3 cellular contexts compared by ENCODE assay signal in the genomic region with DNA sequence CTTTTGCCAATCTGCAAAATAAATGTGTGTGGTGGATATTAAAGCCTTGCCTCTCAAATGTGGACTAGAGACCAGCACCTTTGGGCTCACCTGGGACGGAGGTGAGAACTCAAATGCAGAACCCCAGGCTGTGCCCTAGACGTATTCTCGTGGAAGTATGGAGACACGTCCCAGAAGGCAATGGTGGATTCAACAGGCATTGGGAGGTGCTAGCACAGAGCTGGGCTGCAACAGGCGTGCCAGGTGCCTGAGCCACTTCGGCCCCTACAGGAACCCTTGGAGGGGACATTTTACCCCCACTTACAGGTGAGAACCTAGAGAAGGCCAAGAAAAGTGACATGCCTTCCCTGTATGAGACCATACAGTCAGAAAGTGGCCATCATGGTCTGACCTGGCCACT.
TF ChIP-seq lines count a peak whose summit lies in the region.

No MANE protein-coding gene starts in this region.

TF ChIP-seq in SK-N-SH treated with all-trans-retinoic acid at 6 μM for 48 hours, 23 proteins besides CTCF, POLR2A, EP300 and RAD21:
- TF ChIP-seq, protein P1, sequence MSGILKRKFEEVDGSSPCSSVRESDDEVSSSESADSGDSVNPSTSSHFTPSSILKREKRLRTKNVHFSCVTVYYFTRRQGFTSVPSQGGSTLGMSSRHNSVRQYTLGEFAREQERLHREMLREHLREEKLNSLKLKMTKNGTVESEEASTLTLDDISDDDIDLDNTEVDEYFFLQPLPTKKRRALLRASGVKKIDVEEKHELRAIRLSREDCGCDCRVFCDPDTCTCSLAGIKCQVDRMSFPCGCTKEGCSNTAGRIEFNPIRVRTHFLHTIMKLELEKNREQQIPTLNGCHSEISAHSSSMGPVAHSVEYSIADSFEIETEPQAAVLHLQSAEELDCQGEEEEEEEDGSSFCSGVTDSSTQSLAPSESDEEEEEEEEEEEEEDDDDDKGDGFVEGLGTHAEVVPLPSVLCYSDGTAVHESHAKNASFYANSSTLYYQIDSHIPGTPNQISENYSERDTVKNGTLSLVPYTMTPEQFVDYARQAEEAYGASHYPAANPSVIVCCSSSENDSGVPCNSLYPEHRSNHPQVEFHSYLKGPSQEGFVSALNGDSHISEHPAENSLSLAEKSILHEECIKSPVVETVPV (CRISPR knock-in tag; IDR thresholded peaks at IDR 0.05), result no peak
- no peak for TF ChIP-seq ZNF8 (CRISPR knock-in tag; IDR thresholded peaks at IDR 0.05)
- TF ChIP-seq, protein P2, sequence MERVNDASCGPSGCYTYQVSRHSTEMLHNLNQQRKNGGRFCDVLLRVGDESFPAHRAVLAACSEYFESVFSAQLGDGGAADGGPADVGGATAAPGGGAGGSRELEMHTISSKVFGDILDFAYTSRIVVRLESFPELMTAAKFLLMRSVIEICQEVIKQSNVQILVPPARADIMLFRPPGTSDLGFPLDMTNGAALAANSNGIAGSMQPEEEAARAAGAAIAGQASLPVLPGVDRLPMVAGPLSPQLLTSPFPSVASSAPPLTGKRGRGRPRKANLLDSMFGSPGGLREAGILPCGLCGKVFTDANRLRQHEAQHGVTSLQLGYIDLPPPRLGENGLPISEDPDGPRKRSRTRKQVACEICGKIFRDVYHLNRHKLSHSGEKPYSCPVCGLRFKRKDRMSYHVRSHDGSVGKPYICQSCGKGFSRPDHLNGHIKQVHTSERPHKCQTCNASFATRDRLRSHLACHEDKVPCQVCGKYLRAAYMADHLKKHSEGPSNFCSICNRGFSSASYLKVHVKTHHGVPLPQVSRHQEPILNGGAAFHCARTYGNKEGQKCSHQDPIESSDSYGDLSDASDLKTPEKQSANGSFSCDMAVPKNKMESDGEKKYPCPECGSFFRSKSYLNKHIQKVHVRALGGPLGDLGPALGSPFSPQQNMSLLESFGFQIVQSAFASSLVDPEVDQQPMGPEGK (CRISPR knock-in tag; IDR thresholded peaks at IDR 0.05; ENCODE audit: borderline replicate concordance), result no peak
- no peak for TF ChIP-seq ZFP3 (CRISPR knock-in tag; IDR thresholded peaks at IDR 0.05)
- no peak for TF ChIP-seq RARB (CRISPR knock-in tag; IDR thresholded peaks at IDR 0.05)
- no peak for TF ChIP-seq ZC3H10 (CRISPR knock-in tag; IDR thresholded peaks at IDR 0.05)
- TF ChIP-seq CSDC2 (CRISPR knock-in tag; IDR thresholded peaks at IDR 0.05), result no peak
- no peak for TF ChIP-seq BACH2 (CRISPR knock-in tag; IDR thresholded peaks at IDR 0.05; ENCODE audit: borderline replicate concordance)
- TF ChIP-seq ARNTL (CRISPR knock-in tag; IDR thresholded peaks at IDR 0.05; ENCODE audit: borderline replicate concordance, low read depth), result no peak
- TF ChIP-seq ISL1 (CRISPR knock-in tag; IDR thresholded peaks at IDR 0.05), result no peak
- no peak for TF ChIP-seq PPARA (CRISPR knock-in tag; IDR thresholded peaks at IDR 0.05; ENCODE audit: borderline replicate concordance)
- TF ChIP-seq ZNF565 (CRISPR knock-in tag; conservative IDR thresholded peaks at IDR 0.05; ENCODE audit: low read depth), result no peak
- TF ChIP-seq TCF4 (CRISPR knock-in tag; IDR thresholded peaks at IDR 0.05; ENCODE audit: borderline replicate concordance), result no peak
- TF ChIP-seq, protein P3, sequence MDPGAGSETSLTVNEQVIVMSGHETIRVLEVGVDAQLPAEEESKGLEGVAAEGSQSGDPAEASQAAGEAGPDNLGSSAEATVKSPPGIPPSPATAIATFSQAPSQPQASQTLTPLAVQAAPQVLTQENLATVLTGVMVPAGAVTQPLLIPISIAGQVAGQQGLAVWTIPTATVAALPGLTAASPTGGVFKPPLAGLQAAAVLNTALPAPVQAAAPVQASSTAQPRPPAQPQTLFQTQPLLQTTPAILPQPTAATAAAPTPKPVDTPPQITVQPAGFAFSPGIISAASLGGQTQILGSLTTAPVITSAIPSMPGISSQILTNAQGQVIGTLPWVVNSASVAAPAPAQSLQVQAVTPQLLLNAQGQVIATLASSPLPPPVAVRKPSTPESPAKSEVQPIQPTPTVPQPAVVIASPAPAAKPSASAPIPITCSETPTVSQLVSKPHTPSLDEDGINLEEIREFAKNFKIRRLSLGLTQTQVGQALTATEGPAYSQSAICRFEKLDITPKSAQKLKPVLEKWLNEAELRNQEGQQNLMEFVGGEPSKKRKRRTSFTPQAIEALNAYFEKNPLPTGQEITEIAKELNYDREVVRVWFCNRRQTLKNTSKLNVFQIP (CRISPR knock-in tag; IDR thresholded peaks at IDR 0.05; ENCODE audit: borderline replicate concordance, low read depth), result no peak

TF ChIP-seq in SK-N-SH, 30 proteins besides CTCF, POLR2A, EP300 and RAD21:
- TF ChIP-seq ELF1 (IDR thresholded peaks at IDR 0.05) (no peak), FOXM1 (IDR thresholded peaks at IDR 0.05; ENCODE audit: low read depth) (no peak), NFIC (IDR thresholded peaks at IDR 0.05; ENCODE audit: borderline replicate concordance) (no peak), GATA2 (CRISPR knock-in tag; IDR thresholded peaks at IDR 0.05) (no peak), MXI1 (IDR thresholded peaks at IDR 0.05; ENCODE audit: low read depth, low read length) (no peak), RCOR1 (IDR thresholded peaks at IDR 0.05; ENCODE audit: low read length) (no peak), TEAD4 (IDR thresholded peaks at IDR 0.05; ENCODE audit: borderline replicate concordance, insufficient read depth) (no peak), POLR2AphosphoS5 (IDR thresholded peaks at IDR 0.05; ENCODE audit: low read depth, low read length) (no peak), EZH2phosphoT487 (IDR thresholded peaks at IDR 0.05; ENCODE audit: borderline replicate concordance, low read depth) (no peak), CHD2 (IDR thresholded peaks at IDR 0.05; ENCODE audit: low read length, partially characterized antibody) (no peak), NRF1 (IDR thresholded peaks at IDR 0.05; ENCODE audit: low read depth, low read length) (no peak), SIN3A (IDR thresholded peaks at IDR 0.05; ENCODE audit: borderline replicate concordance, low read depth, low read length) (no peak)
- TF ChIP-seq, protein P4, sequence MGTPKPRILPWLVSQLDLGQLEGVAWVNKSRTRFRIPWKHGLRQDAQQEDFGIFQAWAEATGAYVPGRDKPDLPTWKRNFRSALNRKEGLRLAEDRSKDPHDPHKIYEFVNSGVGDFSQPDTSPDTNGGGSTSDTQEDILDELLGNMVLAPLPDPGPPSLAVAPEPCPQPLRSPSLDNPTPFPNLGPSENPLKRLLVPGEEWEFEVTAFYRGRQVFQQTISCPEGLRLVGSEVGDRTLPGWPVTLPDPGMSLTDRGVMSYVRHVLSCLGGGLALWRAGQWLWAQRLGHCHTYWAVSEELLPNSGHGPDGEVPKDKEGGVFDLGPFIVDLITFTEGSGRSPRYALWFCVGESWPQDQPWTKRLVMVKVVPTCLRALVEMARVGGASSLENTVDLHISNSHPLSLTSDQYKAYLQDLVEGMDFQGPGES (IDR thresholded peaks at IDR 0.05; ENCODE audit: low read depth, low read length), result no peak
- TF ChIP-seq, protein P5, sequence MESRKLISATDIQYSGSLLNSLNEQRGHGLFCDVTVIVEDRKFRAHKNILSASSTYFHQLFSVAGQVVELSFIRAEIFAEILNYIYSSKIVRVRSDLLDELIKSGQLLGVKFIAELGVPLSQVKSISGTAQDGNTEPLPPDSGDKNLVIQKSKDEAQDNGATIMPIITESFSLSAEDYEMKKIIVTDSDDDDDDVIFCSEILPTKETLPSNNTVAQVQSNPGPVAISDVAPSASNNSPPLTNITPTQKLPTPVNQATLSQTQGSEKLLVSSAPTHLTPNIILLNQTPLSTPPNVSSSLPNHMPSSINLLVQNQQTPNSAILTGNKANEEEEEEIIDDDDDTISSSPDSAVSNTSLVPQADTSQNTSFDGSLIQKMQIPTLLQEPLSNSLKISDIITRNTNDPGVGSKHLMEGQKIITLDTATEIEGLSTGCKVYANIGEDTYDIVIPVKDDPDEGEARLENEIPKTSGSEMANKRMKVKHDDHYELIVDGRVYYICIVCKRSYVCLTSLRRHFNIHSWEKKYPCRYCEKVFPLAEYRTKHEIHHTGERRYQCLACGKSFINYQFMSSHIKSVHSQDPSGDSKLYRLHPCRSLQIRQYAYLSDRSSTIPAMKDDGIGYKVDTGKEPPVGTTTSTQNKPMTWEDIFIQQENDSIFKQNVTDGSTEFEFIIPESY (IDR thresholded peaks at IDR 0.05; ENCODE audit: borderline replicate concordance, low read depth), result no peak

TF ChIP-seq in HCT116, 20 proteins besides CTCF, POLR2A, EP300 and RAD21:
- TF ChIP-seq ZFX (IDR thresholded peaks at IDR 0.05), result no peak
- no peak for TF ChIP-seq POLR2AphosphoS5 (IDR thresholded peaks at IDR 0.05; ENCODE audit: low read depth, low read length)
- TF ChIP-seq, protein P5 (IDR thresholded peaks at IDR 0.05; ENCODE audit: extremely low read depth, insufficient replicate concordance, low read length), result no peak
- TF ChIP-seq, protein P6, sequence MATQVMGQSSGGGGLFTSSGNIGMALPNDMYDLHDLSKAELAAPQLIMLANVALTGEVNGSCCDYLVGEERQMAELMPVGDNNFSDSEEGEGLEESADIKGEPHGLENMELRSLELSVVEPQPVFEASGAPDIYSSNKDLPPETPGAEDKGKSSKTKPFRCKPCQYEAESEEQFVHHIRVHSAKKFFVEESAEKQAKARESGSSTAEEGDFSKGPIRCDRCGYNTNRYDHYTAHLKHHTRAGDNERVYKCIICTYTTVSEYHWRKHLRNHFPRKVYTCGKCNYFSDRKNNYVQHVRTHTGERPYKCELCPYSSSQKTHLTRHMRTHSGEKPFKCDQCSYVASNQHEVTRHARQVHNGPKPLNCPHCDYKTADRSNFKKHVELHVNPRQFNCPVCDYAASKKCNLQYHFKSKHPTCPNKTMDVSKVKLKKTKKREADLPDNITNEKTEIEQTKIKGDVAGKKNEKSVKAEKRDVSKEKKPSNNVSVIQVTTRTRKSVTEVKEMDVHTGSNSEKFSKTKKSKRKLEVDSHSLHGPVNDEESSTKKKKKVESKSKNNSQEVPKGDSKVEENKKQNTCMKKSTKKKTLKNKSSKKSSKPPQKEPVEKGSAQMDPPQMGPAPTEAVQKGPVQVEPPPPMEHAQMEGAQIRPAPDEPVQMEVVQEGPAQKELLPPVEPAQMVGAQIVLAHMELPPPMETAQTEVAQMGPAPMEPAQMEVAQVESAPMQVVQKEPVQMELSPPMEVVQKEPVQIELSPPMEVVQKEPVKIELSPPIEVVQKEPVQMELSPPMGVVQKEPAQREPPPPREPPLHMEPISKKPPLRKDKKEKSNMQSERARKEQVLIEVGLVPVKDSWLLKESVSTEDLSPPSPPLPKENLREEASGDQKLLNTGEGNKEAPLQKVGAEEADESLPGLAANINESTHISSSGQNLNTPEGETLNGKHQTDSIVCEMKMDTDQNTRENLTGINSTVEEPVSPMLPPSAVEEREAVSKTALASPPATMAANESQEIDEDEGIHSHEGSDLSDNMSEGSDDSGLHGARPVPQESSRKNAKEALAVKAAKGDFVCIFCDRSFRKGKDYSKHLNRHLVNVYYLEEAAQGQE (IDR thresholded peaks at IDR 0.05; ENCODE audit: low read depth), result no peak
- no peak for TF ChIP-seq CBX3 (IDR thresholded peaks at IDR 0.05; ENCODE audit: low read depth)
- no peak for TF ChIP-seq FOSL1 (IDR thresholded peaks at IDR 0.05; ENCODE audit: low read depth)
- TF ChIP-seq ZNF274 (IDR thresholded peaks at IDR 0.05; ENCODE audit: low read depth, low read length), result no peak
- no peak for TF ChIP-seq JUND (IDR thresholded peaks at IDR 0.05)
- TF ChIP-seq, protein P7, sequence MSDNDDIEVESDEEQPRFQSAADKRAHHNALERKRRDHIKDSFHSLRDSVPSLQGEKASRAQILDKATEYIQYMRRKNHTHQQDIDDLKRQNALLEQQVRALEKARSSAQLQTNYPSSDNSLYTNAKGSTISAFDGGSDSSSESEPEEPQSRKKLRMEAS (IDR thresholded peaks at IDR 0.05), result no peak
- no peak for TF ChIP-seq EZH2 (IDR thresholded peaks at IDR 0.05)
- TF ChIP-seq, protein P8, sequence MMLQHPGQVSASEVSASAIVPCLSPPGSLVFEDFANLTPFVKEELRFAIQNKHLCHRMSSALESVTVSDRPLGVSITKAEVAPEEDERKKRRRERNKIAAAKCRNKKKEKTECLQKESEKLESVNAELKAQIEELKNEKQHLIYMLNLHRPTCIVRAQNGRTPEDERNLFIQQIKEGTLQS (IDR thresholded peaks at IDR 0.05), result no peak
- no peak for TF ChIP-seq ELF1 (IDR thresholded peaks at IDR 0.05; ENCODE audit: borderline replicate concordance, low read depth)
- no peak for TF ChIP-seq CEBPB (IDR thresholded peaks at IDR 0.05; ENCODE audit: low read depth)
TF ChIP-seq in HCT116: peak in this region for 0.
